14 cellular contexts compared by ENCODE assay signal in the genomic region with DNA sequence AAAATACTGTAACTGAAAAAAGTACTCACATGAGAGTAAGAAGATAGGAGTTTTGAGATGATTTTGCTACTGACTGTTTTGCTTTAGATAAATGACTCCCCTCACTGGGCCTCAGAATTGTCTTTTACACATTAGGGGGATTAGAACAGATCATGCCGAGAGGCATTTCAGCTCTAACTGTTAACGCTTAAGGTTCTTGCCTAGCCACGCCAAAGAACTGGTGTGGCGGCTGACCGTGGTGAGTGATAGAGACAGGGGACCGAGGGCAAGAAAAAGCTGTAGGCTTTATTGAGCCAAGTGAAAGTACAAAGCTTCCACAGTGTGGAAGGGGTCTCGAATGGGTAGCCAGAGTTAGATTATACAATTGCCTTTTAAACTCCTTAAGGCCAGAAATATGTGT.
DNase-seq lines count a peak whose midpoint lies in the region; ATAC-seq, FAIRE-seq and TF ChIP-seq lines count a peak whose summit lies in the region.
"Had no signal": no experiment of that assay in that cellular context is flagged by ENCODE, and none has a peak within 500 bp of the region (broad histone marks: within the 10 kb centered on the region; RNA-seq: fewer than 3 reads in every experiment).

No MANE protein-coding gene starts in this region.

- no peaks in the 10 kb centered on the region for H3K4me1 ChIP-seq in H9 (ENCODE audit: insufficient read depth, low read length)
- H3K4me1 ChIP-seq in K562 (replicated peaks in 1 of 2; ENCODE audit: control insufficient read depth in 2 of 2, insufficient read depth in 2 of 2, low read length in 2 of 2) = no peaks in the 10 kb centered on the region
- H3K4me1 ChIP-seq in smooth muscle cell (ENCODE audit: low read depth) = peaks cover 17% of the 10 kb centered on the region
- H3K4me1 ChIP-seq in CD8-positive, alpha-beta T cell (ENCODE audit: insufficient read depth, low read length) = no peaks in the 10 kb centered on the region

- no peak for ATAC-seq in K562
- no peak for ATAC-seq in CD8-positive, alpha-beta T cell

- no peaks in the 10 kb centered on the region for H3K23me2 ChIP-seq in H9 (ENCODE audit: insufficient read length, low read depth, low read length, poor library complexity, severe bottlenecking)

- H3K27me3 Mint-ChIP-seq in H9 (ENCODE audit: low read depth) (no peaks in the 10 kb centered on the region), mesothelial cell of epicardium (ENCODE audit: low read depth) (no peaks in the 10 kb centered on the region)
- H3K27me3 Mint-ChIP-seq in CD8-positive, alpha-beta T cell (ENCODE audit: low read depth) = no peaks in the 10 kb centered on the region

- H3K4me3 ChIP-seq in K562 = no peak overlapping the region
- peak overlapping the region; percentile 26 for H3K4me3 ChIP-seq in smooth muscle cell
- H3K4me3 ChIP-seq in CD8-positive, alpha-beta T cell (ENCODE audit: low read depth, low read length) = no peak overlapping the region
- H3K4me3 ChIP-seq: GM23248 had no signal

- H3K56ac ChIP-seq in H9 (ENCODE audit: insufficient read length, low read depth, low read length) = no peak overlapping the region

- peak overlapping the region in 2 of 3 experiments; percentile 9 to 15; a peak in 2 of 7 replicates for H3K27ac Mint-ChIP-seq in H9
- peak overlapping the region; percentile 95 for H3K27ac Mint-ChIP-seq in mesothelial cell of epicardium
- no peak overlapping the region for H3K27ac Mint-ChIP-seq in CD8-positive, alpha-beta T cell
- H3K27ac Mint-ChIP-seq: B cell; CD4-positive, alpha-beta T cell had no signal

- no peaks in the 10 kb centered on the region for H3K9me1 ChIP-seq in K562 (ENCODE audit: control insufficient read depth, insufficient read depth, low read length)

- no peak overlapping the region for H3K27ac ChIP-seq in H9 (ENCODE audit: insufficient read length, low read depth, low read length)
- H3K27ac ChIP-seq in K562 (ENCODE audit: extremely low read depth, low read depth, low read length) = peak overlapping the region; percentile 48; the same call in 1 of the 3 replicates
- peak overlapping the region; percentile 76 for H3K27ac ChIP-seq in smooth muscle cell (ENCODE audit: low read depth)
- no peak overlapping the region for H3K27ac ChIP-seq in CD8-positive, alpha-beta T cell (ENCODE audit: low read depth, low read length)
- H3K27ac ChIP-seq: GM23248 had no signal

- H3T11ph ChIP-seq in H9 (ENCODE audit: low read length) = no peak overlapping the region

- no TSS peak for BruUV-seq in K562 (replicated peaks; lab: Mats Ljungman, UMichigan)

- H3K27me3 ChIP-seq in H9 (ENCODE audit: insufficient read depth, low read length) (no peaks in the 10 kb centered on the region), K562 (ENCODE audit: control insufficient read depth in 2 of 2, insufficient read depth in 2 of 2, low read length in 2 of 2) (no peaks in the 10 kb centered on the region), smooth muscle cell (ENCODE audit: low read depth) (no peaks in the 10 kb centered on the region)
- no peaks in the 10 kb centered on the region for H3K27me3 ChIP-seq in CD8-positive, alpha-beta T cell (ENCODE audit: insufficient read depth, low read length)

- no peak for TF ChIP-seq RAD21 in K562 (CRISPR knock-in tag; conservative IDR thresholded peaks at IDR 0.05 in 1 of 2, IDR thresholded peaks at IDR 0.05 in 1 of 2)

- H2BK120ac ChIP-seq in H9 (ENCODE audit: low read depth, low read length, poor library complexity, severe bottlenecking) = no peak overlapping the region

- no peak overlapping the region for H2BK20ac ChIP-seq in H9 (ENCODE audit: low read depth, low read length, poor library complexity, severe bottlenecking)

- H2AK5ac ChIP-seq in H9 (ENCODE audit: insufficient read length, low read length) = no peak overlapping the region

- TF ChIP-seq EP300 in K562 (IDR thresholded peaks at IDR 0.05; ENCODE audit: low read length) = no peak

- H3K9me3 Mint-ChIP-seq in H9 (no peaks in the 10 kb centered on the region), mesothelial cell of epicardium (peaks cover 7% of the 10 kb centered on the region)
- H3K9me3 Mint-ChIP-seq in CD8-positive, alpha-beta T cell = peaks cover 2% of the 10 kb centered on the region
- H3K9me3 Mint-ChIP-seq: CD4-positive, alpha-beta T cell had no signal

- H3K36me3 Mint-ChIP-seq in H9 (ENCODE audit: insufficient read depth in 1 of 3, low read depth in 3 of 3) = no peaks in the 10 kb centered on the region
- peaks cover 2% of the 10 kb centered on the region for H3K36me3 Mint-ChIP-seq in mesothelial cell of epicardium
- H3K36me3 Mint-ChIP-seq in CD8-positive, alpha-beta T cell = no peaks in the 10 kb centered on the region

- H3K4me1 Mint-ChIP-seq in H9 (peaks cover 23 to 33% of the 10 kb centered on the region in 2 experiments), mesothelial cell of epicardium (peaks cover 56% of the 10 kb centered on the region)
- no peaks in the 10 kb centered on the region for H3K4me1 Mint-ChIP-seq in CD8-positive, alpha-beta T cell (ENCODE audit: low read depth)
- H3K4me1 Mint-ChIP-seq: B cell had no signal

- H4K20me1 ChIP-seq in H9 (ENCODE audit: control insufficient read depth, insufficient read depth, insufficient read length) = no peaks in the 10 kb centered on the region
- H4K20me1 ChIP-seq in K562 (replicated peaks; ENCODE audit: control insufficient read depth, insufficient read depth, low read length) = no peaks in the 10 kb centered on the region
- no peaks in the 10 kb centered on the region for H4K20me1 ChIP-seq in smooth muscle cell (ENCODE audit: low read depth)

- H2BK12ac ChIP-seq in H9 (ENCODE audit: insufficient read length, low read depth, low read length) = no peak overlapping the region

- no peak overlapping the region for H2BK5ac ChIP-seq in H9 (ENCODE audit: insufficient read length, low read length)

- H3K4me3 Mint-ChIP-seq in H9 (no peak overlapping the region), mesothelial cell of epicardium (peak overlapping the region; percentile 13)
- H3K4me3 Mint-ChIP-seq in CD8-positive, alpha-beta T cell = no peak overlapping the region
- H3K4me3 Mint-ChIP-seq: B cell; CD4-positive, alpha-beta T cell had no signal

- H4K5ac ChIP-seq in H9 (ENCODE audit: insufficient read length, low read depth, low read length) = no peak overlapping the region

- no peak overlapping the region for H3K18ac ChIP-seq in H9 (ENCODE audit: insufficient read length, low read depth, low read length)

- H2AFZ ChIP-seq in H9 (ENCODE audit: low read length) (no peak overlapping the region), K562 (ENCODE audit: low read depth, low read length) (peak overlapping the region; percentile 72), smooth muscle cell (ENCODE audit: low read depth) (peak overlapping the region; percentile 72)
- H2AFZ ChIP-seq: GM23248 had no signal

- no peak for TF ChIP-seq CTCF in H9 (conservative IDR thresholded peaks at IDR 0.05)
- TF ChIP-seq CTCF in K562 (IDR thresholded peaks at IDR 0.05 in 2 of 3, conservative IDR thresholded peaks at IDR 0.05 in 1 of 3; ENCODE audit: insufficient read depth in 2 of 3, low read depth in 1 of 3, low read length in 3 of 3) = no peak
- TF ChIP-seq CTCF in mesothelial cell of epicardium (IDR thresholded peaks at IDR 0.05; ENCODE audit: unreplicated experiment) = no peak
- no peak for TF ChIP-seq CTCF in smooth muscle cell (IDR thresholded peaks at IDR 0.05; ENCODE audit: borderline replicate concordance, insufficient read depth, poor library complexity, severe bottlenecking)
- no peak for TF ChIP-seq CTCF in CD8-positive, alpha-beta T cell (IDR thresholded peaks at IDR 0.05)

- intact Hi-C loops in K562 (cut with micrococcal nuclease) = no loop called here
- intact Hi-C loops in CD8-positive, alpha-beta T cell (cut with DNase I, micrococcal nuclease) = no loop called here

- H3K4ac ChIP-seq in H9 (ENCODE audit: low read depth, low read length) = no peak overlapping the region

- no peak overlapping the region for H4K8ac ChIP-seq in H9 (replicated peaks; ENCODE audit: insufficient read length, low read depth, low read length)

- H3K9ac ChIP-seq in H9 (ENCODE audit: extremely low read depth, insufficient read length, low read length) (no peak overlapping the region), K562 (ENCODE audit: insufficient read depth in 1 of 2, low read depth in 2 of 2, low read length in 2 of 2) (no peak overlapping the region), smooth muscle cell (ENCODE audit: low read depth) (no peak overlapping the region)
- H3K9ac ChIP-seq: GM23248 had no signal

- H3K36me3 ChIP-seq in K562 (ENCODE audit: control insufficient read depth, insufficient read depth, low read length) (no peaks in the 10 kb centered on the region), smooth muscle cell (ENCODE audit: low read depth) (no peaks in the 10 kb centered on the region)
- no peaks in the 10 kb centered on the region for H3K36me3 ChIP-seq in CD8-positive, alpha-beta T cell (ENCODE audit: insufficient read depth, low read length)

- H3K23ac ChIP-seq in H9 (ENCODE audit: insufficient read length, low read depth, low read length) = no peak overlapping the region

- H3K79me2 ChIP-seq in H9 (ENCODE audit: insufficient read depth, low read length) = no peaks in the 10 kb centered on the region
- no peaks in the 10 kb centered on the region for H3K79me2 ChIP-seq in K562 (ENCODE audit: control insufficient read depth, insufficient read depth, low read length)
- H3K79me2 ChIP-seq in smooth muscle cell (ENCODE audit: low read depth) = no peaks in the 10 kb centered on the region

- in situ Hi-C loops in K562 (cut with MboI) = no loop called here

- WGBS in H9 (ENCODE audit: extremely low coverage, insufficient read length, low lambda C conversion rate) = no CpG with 5 or more reads among the region's 7 CpGs
- 28% methylated on average over 7 of the region's 7 CpGs for WGBS in K562 (ENCODE audit: insufficient coverage, low coverage, missing lambda C conversion rate)
- 4% methylated on average over 7 of the region's 7 CpGs for WGBS in smooth muscle cell (ENCODE audit: low lambda C conversion rate)

- CTCF ChIA-PET in K562 (lab: Yijun Ruan, JAX; ENCODE audit: low intra/inter-chr PET ratio) = no interaction called here
- CTCF ChIA-PET in CD8-positive, alpha-beta T cell (lab: Charles Lee) = no interaction called here

- H3K4me2 ChIP-seq in H9 (ENCODE audit: insufficient read depth, insufficient read length, low read length) (no peak overlapping the region), K562 (ENCODE audit: insufficient read depth, low read length) (peak overlapping the region; percentile 27), smooth muscle cell (peak overlapping the region; percentile 78)

- no peak overlapping the region for H4K91ac ChIP-seq in H9 (ENCODE audit: insufficient read length, low read depth, low read length)

- peaks cover 6% of the 10 kb centered on the region for H3F3A ChIP-seq in smooth muscle cell (ENCODE audit: low read depth)

- POLR2A ChIA-PET in K562 (lab: Yijun Ruan, JAX) = interaction anchor here (0.7 kb wide), 1 partner anchor 9 kb away, joined by 3 read pairs; no protein-coding TSS in a partner anchor
- POLR2A ChIA-PET in CD8-positive, alpha-beta T cell (lab: Charles Lee) = no interaction called here

- TF ChIP-seq POLR2A in K562 (conservative IDR thresholded peaks at IDR 0.05) = no peak

- H3K9me3 ChIP-seq in H9 (ENCODE audit: control insufficient read depth, low read depth, low read length) (no peaks in the 10 kb centered on the region), K562 (replicated peaks; ENCODE audit: control insufficient read depth, insufficient read depth, low read depth, low read length) (no peaks in the 10 kb centered on the region), smooth muscle cell (replicated peaks; ENCODE audit: low read depth) (no peaks in the 10 kb centered on the region)
- no peaks in the 10 kb centered on the region for H3K9me3 ChIP-seq in CD8-positive, alpha-beta T cell (ENCODE audit: low read length)

- no peak for FAIRE-seq in K562 (lab: Jason Lieb, UNC)
- FAIRE-seq: GM12891 had no signal

- H2BK15ac ChIP-seq in H9 (ENCODE audit: low read depth, low read length) = no peak overlapping the region

- DNase-seq in H9 (no peak), K562 (ENCODE audit: extremely low read depth in 1 of 4, low spot score in 3 of 4) (peak in 1 of 4 experiments; percentile 14), mesothelial cell of epicardium (ENCODE audit: low spot score in 2 of 2, unreplicated experiment in 2 of 2) (no peak), smooth muscle cell (lab: John Stamatoyannopoulos, UW; ENCODE audit: unreplicated experiment) (no peak), glomerular visceral epithelial cell (ENCODE audit: extremely low spot score) (no peak), iPS-NIHi11 (ENCODE audit: low spot score) (no peak)
- no peak for DNase-seq in CD8-positive, alpha-beta T cell
- DNase-seq: ACHN; CD4-positive, alpha-beta T cell; DMS79; GM23248; H7 had no signal

- H3K79me1 ChIP-seq in H9 (ENCODE audit: insufficient read depth, low read depth, low read length, poor library complexity, severe bottlenecking) = no peaks in the 10 kb centered on the region

- H3K14ac ChIP-seq in H9 (ENCODE audit: insufficient read depth, low read length) = no peak overlapping the region

Comparison
In these comparisons a context has a peak if more than half of its experiments do, and no peak if none do; other contexts are left out.
1. H3K27ac ChIP-seq: peak in K562 (single experiment) and smooth muscle cell (single experiment); none in H9 (single experiment) and CD8-positive, alpha-beta T cell (single experiment).